ENCODE assay signal across 1 cellular context in the genomic region with DNA sequence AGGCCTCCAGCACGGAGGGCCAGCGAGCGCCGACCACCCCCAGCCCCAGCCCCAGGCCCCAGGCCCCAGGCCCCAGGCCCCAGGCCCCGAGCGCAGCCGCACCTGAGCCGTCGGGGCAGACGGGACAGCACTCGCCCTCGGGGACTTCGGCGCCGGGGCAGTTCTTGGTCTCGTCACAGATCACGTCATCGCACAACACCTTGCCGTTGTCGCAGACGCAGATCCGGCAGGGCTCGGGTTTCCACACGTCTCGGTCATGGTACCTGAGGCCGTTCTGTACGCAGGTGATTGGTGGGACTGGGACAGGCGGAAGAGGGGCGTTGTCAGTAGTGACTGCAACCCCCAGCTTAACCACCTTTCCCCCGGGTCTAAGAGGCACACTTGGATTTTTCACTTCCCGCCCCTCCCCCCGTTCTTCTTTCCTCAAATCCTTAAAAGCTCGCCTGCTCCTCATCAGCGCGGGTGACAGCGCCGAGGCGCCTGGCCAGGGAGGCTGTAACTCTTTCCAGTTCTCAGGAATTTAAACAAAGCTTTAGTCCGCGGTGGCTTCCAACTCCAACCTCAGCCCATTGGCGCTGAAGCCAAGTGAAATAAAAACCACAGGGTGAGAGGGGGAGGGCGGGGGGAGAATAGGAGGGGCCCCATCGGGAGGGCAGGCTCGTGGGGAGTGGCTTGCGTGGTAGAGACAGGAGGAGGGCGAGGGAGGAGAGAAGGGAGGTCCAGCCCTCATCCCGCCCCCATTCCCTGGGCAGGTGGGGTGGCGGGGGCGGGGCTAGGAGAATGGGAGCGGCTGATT.
TF ChIP-seq lines count a peak whose summit lies in the region.

No MANE protein-coding gene starts in this region.

TF ChIP-seq in liver, 16 proteins besides CTCF, POLR2A, EP300 and RAD21 (continued from another document):
- TF ChIP-seq, protein P1, sequence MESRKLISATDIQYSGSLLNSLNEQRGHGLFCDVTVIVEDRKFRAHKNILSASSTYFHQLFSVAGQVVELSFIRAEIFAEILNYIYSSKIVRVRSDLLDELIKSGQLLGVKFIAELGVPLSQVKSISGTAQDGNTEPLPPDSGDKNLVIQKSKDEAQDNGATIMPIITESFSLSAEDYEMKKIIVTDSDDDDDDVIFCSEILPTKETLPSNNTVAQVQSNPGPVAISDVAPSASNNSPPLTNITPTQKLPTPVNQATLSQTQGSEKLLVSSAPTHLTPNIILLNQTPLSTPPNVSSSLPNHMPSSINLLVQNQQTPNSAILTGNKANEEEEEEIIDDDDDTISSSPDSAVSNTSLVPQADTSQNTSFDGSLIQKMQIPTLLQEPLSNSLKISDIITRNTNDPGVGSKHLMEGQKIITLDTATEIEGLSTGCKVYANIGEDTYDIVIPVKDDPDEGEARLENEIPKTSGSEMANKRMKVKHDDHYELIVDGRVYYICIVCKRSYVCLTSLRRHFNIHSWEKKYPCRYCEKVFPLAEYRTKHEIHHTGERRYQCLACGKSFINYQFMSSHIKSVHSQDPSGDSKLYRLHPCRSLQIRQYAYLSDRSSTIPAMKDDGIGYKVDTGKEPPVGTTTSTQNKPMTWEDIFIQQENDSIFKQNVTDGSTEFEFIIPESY (IDR thresholded peaks at IDR 0.05) = no peak
